In genomic region chr16:22313141-22313781, GRCh38 we compare ENCODE assay signal across 25 cellular contexts. TPM values are rescaled to one million over a fixed set of nuclear protein-coding genes. Genes with fewer than 3 reads are reported as not detected.
A peak's percentile ranks its signal among the peaks of the same experiment; 100 is the strongest.
DNase-seq lines count a peak whose midpoint lies in the region; ATAC-seq, FAIRE-seq and TF ChIP-seq lines count a peak whose summit lies in the region.
"Had no signal": no experiment of that assay in that cellular context is flagged by ENCODE, and none has a peak within 500 bp of the region (broad histone marks: within the 10 kb centered on the region; RNA-seq: fewer than 3 reads in every experiment).

No MANE protein-coding gene starts in this region.

- no peaks in the 10 kb centered on the region for H3K9me1 ChIP-seq in IMR-90 (ENCODE audit: insufficient read depth, low read length)

- no peak for DNase-seq in activated CD8-positive, alpha-beta T cell treated with anti-CD3 and anti-CD28 coated beads for 36 hours
- no peak for DNase-seq in activated CD8-positive, alpha-beta T cell treated with anti-CD3 and anti-CD28 coated beads, Interleukin-2, amount 10 ng/mL, durations not matched to agents 7 days and 5 days
- no peak for DNase-seq in IMR-90
- no peak for DNase-seq in GM12878 (ENCODE audit: low read depth, low spot score)
- peak; percentile 76 for DNase-seq in posterior vena cava (ENCODE audit: low spot score)
- DNase-seq in GM19240 (ENCODE audit: insufficient read length, low spot score), result no peak
- no peak for DNase-seq in substantia nigra (lab: John Stamatoyannopoulos, UW)
- no peak for DNase-seq in vagina (ENCODE audit: extremely low spot score in 2 of 2)
- DNase-seq: activated CD4-positive, alpha-beta T cell treated with anti-CD3 and anti-CD28 coated beads, Interleukin-2, amount 50 U/mL, for 1 hour; BE2C; brain microvascular endothelial cell; cortex of kidney; GF-D8; left lung; MG63; NCI-H2171 treated with DMSO at 0.1 percent for 48 hours; NCI-H748 treated with DMSO at 0.1 percent for 48 hours; SHP77; stimulated activated CD4-positive, alpha-beta T cell treated with anti-CD3 and anti-CD28 coated beads, Interleukin-4, amount 100 ng/mL, for 24 hours; T-cell had no signal

- POLR2A ChIA-PET in activated CD8-positive, alpha-beta T cell treated with anti-CD3 and anti-CD28 coated beads for 36 hours (lab: Charles Lee), result interaction anchor here (0.6 to 1.7 kb wide), 3 partner anchors 10 to 24 kb away, joined by 3 to 4 read pairs (median 4); no protein-coding TSS in a partner anchor
- POLR2A ChIA-PET in activated CD8-positive, alpha-beta T cell treated with anti-CD3 and anti-CD28 coated beads, Interleukin-2, amount 10 ng/mL, durations not matched to agents 7 days and 5 days (lab: Charles Lee), result no interaction called here
- POLR2A ChIA-PET in IMR-90 (lab: Charles Lee; ENCODE audit: unreplicated experiment), result no interaction called here
- POLR2A ChIA-PET in GM12878 (lab: Charles Lee), result no interaction called here

- no peak overlapping the region for H3K56ac ChIP-seq in IMR-90 (ENCODE audit: extremely low read depth, insufficient read depth, low read length)

- dilution Hi-C loops in IMR-90 (cut with HindIII; ENCODE audit: low sequenced_read_pairs, unreplicated experiment), result no loop called here

- H2AK9ac ChIP-seq in IMR-90 (replicated peaks; ENCODE audit: low read depth, low read length, poor library complexity), result peak overlapping the region; percentile 72

- no peak overlapping the region for H4K8ac ChIP-seq in IMR-90 (ENCODE audit: low read depth in 2 of 2, low read length in 2 of 2)

- no peak overlapping the region for H4K91ac ChIP-seq in IMR-90 (ENCODE audit: insufficient read depth, low read depth, low read length)

- H3K9me3 ChIP-seq in IMR-90 (ENCODE audit: control insufficient read depth, insufficient read depth, low read length) (no peaks in the 10 kb centered on the region), GM12878 (replicated peaks; ENCODE audit: control insufficient read depth, insufficient read depth, low read length) (no peaks in the 10 kb centered on the region), vagina (no peaks in the 10 kb centered on the region)
- H3K9me3 ChIP-seq: BE2C, left lung, MG63, uterus had no signal

- no peaks in the 10 kb centered on the region for H3K4me1 Mint-ChIP-seq in activated CD8-positive, alpha-beta T cell treated with anti-CD3 and anti-CD28 coated beads for 36 hours (ENCODE audit: low read depth)
- no peaks in the 10 kb centered on the region for H3K4me1 Mint-ChIP-seq in activated CD8-positive, alpha-beta T cell treated with anti-CD3 and anti-CD28 coated beads, Interleukin-2, amount 10 ng/mL, durations not matched to agents 7 days and 5 days (ENCODE audit: low read depth)
- H3K4me1 Mint-ChIP-seq: neural crest cell, T-cell had no signal

- TF ChIP-seq CTCF in activated CD8-positive, alpha-beta T cell treated with anti-CD3 and anti-CD28 coated beads for 36 hours (IDR thresholded peaks at IDR 0.05), result no peak
- TF ChIP-seq CTCF in IMR-90 (conservative IDR thresholded peaks at IDR 0.05; ENCODE audit: low read depth, low read length) (no peak), GM12878 (IDR thresholded peaks at IDR 0.05 in 2 of 3, conservative IDR thresholded peaks at IDR 0.05 in 1 of 3; ENCODE audit: control insufficient read depth in 2 of 3, extremely low read depth in 1 of 3, insufficient read depth in 1 of 3, low read depth in 3 of 3, low read length in 3 of 3) (no peak), vagina (IDR thresholded peaks at IDR 0.05) (no peak)

- no peak overlapping the region for H3K18ac ChIP-seq in IMR-90 (ENCODE audit: low read depth, low read length)

- no peak overlapping the region for H3K14ac ChIP-seq in IMR-90 (replicated peaks; ENCODE audit: low read depth, low read length)

- H3K27me3 Mint-ChIP-seq in activated CD8-positive, alpha-beta T cell treated with anti-CD3 and anti-CD28 coated beads for 36 hours, result no peaks in the 10 kb centered on the region
- H3K27me3 Mint-ChIP-seq in activated CD8-positive, alpha-beta T cell treated with anti-CD3 and anti-CD28 coated beads, Interleukin-2, amount 10 ng/mL, durations not matched to agents 7 days and 5 days (ENCODE audit: low read depth), result no peaks in the 10 kb centered on the region
- H3K27me3 Mint-ChIP-seq: T-cell had no signal

- H3K4me3 ChIP-seq in IMR-90 (ENCODE audit: insufficient read depth, low read depth, low read length) (no peak overlapping the region), GM12878 (no peak overlapping the region), vagina (no peak overlapping the region)
- H3K4me3 ChIP-seq: left lung, MG63, smooth muscle cell, uterus had no signal

- no peak overlapping the region for H2BK120ac ChIP-seq in IMR-90 (ENCODE audit: low read depth, low read length)

- H2BK5ac ChIP-seq in IMR-90 (ENCODE audit: low read depth, low read length, poor library complexity, severe bottlenecking), result no peak overlapping the region

- H3K4me1 ChIP-seq in IMR-90 (ENCODE audit: control insufficient read depth, insufficient read depth, low read length) (no peaks in the 10 kb centered on the region), GM12878 (ENCODE audit: control insufficient read depth, insufficient read depth, low read length) (no peaks in the 10 kb centered on the region), vagina (no peaks in the 10 kb centered on the region)
- H3K4me1 ChIP-seq: BE2C, left lung, uterus had no signal

- SMC1A ChIA-PET in GM12878 (lab: Charles Lee; ENCODE audit: uncharacterized antibody, unreplicated experiment), result no interaction called here

- WGBS in IMR-90 (ENCODE audit: extremely low coverage in 2 of 2, insufficient read length in 1 of 2), 2 experiments, result 84% methylated on average over 5 of the region's 18 CpGs; no CpG with 5 or more reads in 1 of the 2 experiments
- WGBS in GM12878 (ENCODE audit: insufficient coverage, insufficient replicate concordance, low lambda C conversion rate, missing lambda C conversion rate), result 95% methylated on average over 18 of the region's 18 CpGs

- H3K27me3 ChIP-seq in IMR-90 (ENCODE audit: control insufficient read depth, insufficient read depth, low read length), result no peaks in the 10 kb centered on the region
- no peaks in the 10 kb centered on the region for H3K27me3 ChIP-seq in GM12878 (replicated peaks in 1 of 2; ENCODE audit: control insufficient read depth in 2 of 2, insufficient read depth in 2 of 2, low read length in 1 of 2)
- H3K27me3 ChIP-seq in vagina, result no peaks in the 10 kb centered on the region
- H3K27me3 ChIP-seq: BE2C, brain microvascular endothelial cell, left lung, MG63, uterus had no signal

- no peak overlapping the region for H3K9ac ChIP-seq in IMR-90 (ENCODE audit: low read depth, low read length)
- H3K9ac ChIP-seq in GM12878 (ENCODE audit: control insufficient read depth, insufficient read depth, low read length), result no peak overlapping the region

- H2AK5ac ChIP-seq in IMR-90 (ENCODE audit: low read depth, low read length), result no peak overlapping the region

- no peak for TF ChIP-seq EP300 in GM12878 (IDR thresholded peaks at IDR 0.05; ENCODE audit: borderline replicate concordance in 1 of 2, control insufficient read depth in 1 of 2, low read depth in 2 of 2, low read length in 2 of 2)

- no peak for FAIRE-seq in GM12878 (lab: Jason Lieb, UNC)
- FAIRE-seq: A204.1, endometrium had no signal

- no peak overlapping the region for H2BK15ac ChIP-seq in IMR-90 (ENCODE audit: low read depth, low read length)

- H3K79me2 ChIP-seq in GM12878 (ENCODE audit: control insufficient read depth, insufficient read depth, low read length), result no peaks in the 10 kb centered on the region

- in situ Hi-C loops in IMR-90 (cut with MboI; ENCODE audit: low sequenced_read_pairs), result no loop called here
- in situ Hi-C loops in GM12878 (cut with MboI), result loop anchor here (25.0 kb wide), 1 partner anchor 249 kb away; no protein-coding TSS in a partner anchor

- no peak overlapping the region for H3K23ac ChIP-seq in IMR-90 (ENCODE audit: low read depth, low read length)

- H4K20me1 ChIP-seq in IMR-90 (ENCODE audit: insufficient read depth, low read length), result no peaks in the 10 kb centered on the region; the same call in 1 of the 2 replicates
- no peaks in the 10 kb centered on the region for H4K20me1 ChIP-seq in GM12878 (ENCODE audit: control insufficient read depth, insufficient read depth)

- RAD21 ChIA-PET in GM12878 (lab: Charles Lee; ENCODE audit: unreplicated experiment), result no interaction called here

- ATAC-seq in activated CD8-positive, alpha-beta T cell treated with anti-CD3 and anti-CD28 coated beads for 36 hours, result no peak
- no peak for ATAC-seq in activated CD8-positive, alpha-beta T cell treated with anti-CD3 and anti-CD28 coated beads, Interleukin-2, amount 10 ng/mL, durations not matched to agents 7 days and 5 days
- ATAC-seq in IMR-90 (ENCODE audit: low read depth) (no peak), GM12878 (no peak)
- ATAC-seq: left lung, T-cell had no signal

- TF ChIP-seq POLR2A in IMR-90 (IDR thresholded peaks at IDR 0.05; ENCODE audit: low read depth, low read length) (no peak), GM12878 (IDR thresholded peaks at IDR 0.05; ENCODE audit: low read depth, low read length) (peak; percentile 16; the same call in 1 of the 2 replicates), vagina (IDR thresholded peaks at IDR 0.05) (no peak)

- BruUV-seq in IMR-90 (replicated peaks; lab: Mats Ljungman, UMichigan), result no TSS peak
- BruUV-seq in GM12878 (replicated peaks; lab: Mats Ljungman, UMichigan), result no TSS peak

- peak overlapping the region; percentile 19 for H3K27ac Mint-ChIP-seq in activated CD8-positive, alpha-beta T cell treated with anti-CD3 and anti-CD28 coated beads for 36 hours
- H3K27ac Mint-ChIP-seq in activated CD8-positive, alpha-beta T cell treated with anti-CD3 and anti-CD28 coated beads, Interleukin-2, amount 10 ng/mL, durations not matched to agents 7 days and 5 days, result no peak overlapping the region
- H3K27ac Mint-ChIP-seq: T-cell had no signal

- intact Hi-C loops in activated CD8-positive, alpha-beta T cell treated with anti-CD3 and anti-CD28 coated beads for 36 hours (cut with micrococcal nuclease), result no loop called here
- intact Hi-C loops in IMR-90 (cut with micrococcal nuclease), result no loop called here
- intact Hi-C loops in GM12878 (cut with micrococcal nuclease; ENCODE audit: unreplicated experiment), result no loop called here
- intact Hi-C loops in posterior vena cava (cut with DNase I), result no loop called here
- intact Hi-C loops in vagina (cut with DNase I), result no loop called here

- H3K4me2 ChIP-seq in IMR-90 (ENCODE audit: low read depth, low read length) (no peak overlapping the region), GM12878 (ENCODE audit: control insufficient read depth, insufficient read depth) (no peak overlapping the region)
- H3K4me2 ChIP-seq: smooth muscle cell had no signal

- H3K79me1 ChIP-seq in IMR-90 (ENCODE audit: low read depth in 1 of 2, low read length in 2 of 2), result peaks cover 0 to 4% of the 10 kb centered on the region in 2 experiments; a peak in 1 of 4 replicates

- TF ChIP-seq RAD21 in IMR-90 (IDR thresholded peaks at IDR 0.05; ENCODE audit: low read length) (no peak), GM12878 (IDR thresholded peaks at IDR 0.05; ENCODE audit: insufficient read depth, low read depth, low read length) (no peak)

- no peak overlapping the region for H2AFZ ChIP-seq in IMR-90 (replicated peaks; ENCODE audit: low read length, poor library complexity)
- no peak overlapping the region for H2AFZ ChIP-seq in GM12878 (ENCODE audit: control insufficient read depth, low read depth, low read length)

- CTCF ChIA-PET in activated CD8-positive, alpha-beta T cell treated with anti-CD3 and anti-CD28 coated beads for 36 hours (lab: Charles Lee), result no interaction called here
- CTCF ChIA-PET in activated CD8-positive, alpha-beta T cell treated with anti-CD3 and anti-CD28 coated beads, Interleukin-2, amount 10 ng/mL, durations not matched to agents 7 days and 5 days (lab: Charles Lee), result no interaction called here
- CTCF ChIA-PET in IMR-90 (lab: Yijun Ruan, JAX) (no interaction called here), GM12878 (lab: Yijun Ruan, JAX) (no interaction called here)

- H2BK20ac ChIP-seq in IMR-90 (ENCODE audit: low read depth, low read length), result no peak overlapping the region

- H3K36me3 Mint-ChIP-seq in activated CD8-positive, alpha-beta T cell treated with anti-CD3 and anti-CD28 coated beads for 36 hours (ENCODE audit: low read depth), result peaks cover 35% of the 10 kb centered on the region
- H3K36me3 Mint-ChIP-seq in activated CD8-positive, alpha-beta T cell treated with anti-CD3 and anti-CD28 coated beads, Interleukin-2, amount 10 ng/mL, durations not matched to agents 7 days and 5 days (ENCODE audit: low read depth), result peaks cover 25% of the 10 kb centered on the region

- no peak overlapping the region for H4K5ac ChIP-seq in IMR-90 (ENCODE audit: low read depth, low read length)

- H3K27ac ChIP-seq in IMR-90 (ENCODE audit: insufficient read depth, low read length) (no peak overlapping the region), GM12878 (ENCODE audit: control insufficient read depth, insufficient read depth) (no peak overlapping the region), substantia nigra (ENCODE audit: low read depth, low read length, poor library complexity, severe bottlenecking) (no peak overlapping the region), vagina (no peak overlapping the region)
- H3K27ac ChIP-seq: brain microvascular endothelial cell, left lung, uterus had no signal

- peaks cover 55% of the 10 kb centered on the region for H3K36me3 ChIP-seq in IMR-90 (ENCODE audit: control insufficient read depth, insufficient read depth, low read length)
- H3K36me3 ChIP-seq in GM12878 (ENCODE audit: control insufficient read depth in 2 of 2, insufficient read depth in 2 of 2, low read length in 1 of 2), result peaks cover 28 to 39% of the 10 kb centered on the region in 2 experiments; a peak in 3 of 4 replicates
- H3K36me3 ChIP-seq in vagina, result peaks cover 0 to 64% of the 10 kb centered on the region in 2 donors
- H3K36me3 ChIP-seq: uterus had no signal

- no peak overlapping the region for H3K4me3 Mint-ChIP-seq in activated CD8-positive, alpha-beta T cell treated with anti-CD3 and anti-CD28 coated beads for 36 hours
- H3K4me3 Mint-ChIP-seq in activated CD8-positive, alpha-beta T cell treated with anti-CD3 and anti-CD28 coated beads, Interleukin-2, amount 10 ng/mL, durations not matched to agents 7 days and 5 days, result no peak overlapping the region
- H3K4me3 Mint-ChIP-seq: neural crest cell had no signal

- no peaks in the 10 kb centered on the region for H3K9me3 Mint-ChIP-seq in activated CD8-positive, alpha-beta T cell treated with anti-CD3 and anti-CD28 coated beads for 36 hours
- no peaks in the 10 kb centered on the region for H3K9me3 Mint-ChIP-seq in activated CD8-positive, alpha-beta T cell treated with anti-CD3 and anti-CD28 coated beads, Interleukin-2, amount 10 ng/mL, durations not matched to agents 7 days and 5 days (ENCODE audit: insufficient read depth)
- H3K9me3 Mint-ChIP-seq: neural crest cell, T-cell had no signal

- no peak overlapping the region for H3K4ac ChIP-seq in IMR-90 (ENCODE audit: low read depth, low read length)

RNA-seq across cellular contexts. Expression of gene POLR3E, which starts 16.1 kb away (rescaled TPM):
- 10 to 100 TPM; 66.9 to 67.9 TPM for total RNA-seq in activated CD8-positive, alpha-beta T cell treated with anti-CD3 and anti-CD28 coated beads for 36 hours
- 10 to 100 TPM; 43.8 to 49.9 TPM for total RNA-seq in activated CD8-positive, alpha-beta T cell treated with anti-CD3 and anti-CD28 coated beads, Interleukin-2, amount 10 ng/mL, durations not matched to agents 7 days and 5 days
- total RNA-seq in IMR-90 (2012; rRNA removed) (19.9 and 71.1 TPM in 2 replicates), GM12878 (2014; rRNA removed) (34.6 and 36.8 TPM in 2 replicates), GM12878 (2014; rRNA removed; fragmentation: Illumina TruSeq; extraction: Trizol) (39.1 and 41.0 TPM in 2 replicates), GM12878 (2021) (52.0 and 54.0 TPM in 2 replicates), posterior vena cava (10 to 100 TPM; 28.6 to 33.0 TPM), vagina (38.5 TPM)
- polyA plus RNA-seq in IMR-90 (2012; rRNA removed) (46.0 and 49.5 TPM in 2 replicates), GM12878 (2011; rRNA removed) (49.4 and 79.5 TPM in 2 replicates), GM12878 (2014; fragmentation: Illumina TruSeq; extraction: Trizol) (30.0 and 57.6 TPM in 2 replicates), GM12878 (2014; fragmentation: Nextera tagmentation; extraction: Ambion mirVana) (10 to 100 TPM; 11.1 to 15.5 TPM), GM12878 (2014; rRNA removed) (42.0 and 48.5 TPM in 2 replicates), GM12878 (2016; fragmentation: Nextera tagmentation; extraction: Ambion mirVana) (10 to 100 TPM; 35.2 to 40.2 TPM)
- 19.8 and 21.1 TPM in 2 replicates for polyA plus RNA-seq in IMR-90 (2012; cell fraction: cytosol; rRNA removed)
- 49.8 and 64.8 TPM in 2 replicates for polyA plus RNA-seq in IMR-90 (2012; cell fraction: nucleus; rRNA removed; ENCODE audit: low replicate concordance)
- 132 and 140 TPM in 2 replicates for total RNA-seq in GM12878 (2013; cell fraction: nucleolus; rRNA removed)
- polyA plus RNA-seq in GM12878 (2011; ENCODE audit: low read depth), result 11.1 TPM
- polyA plus RNA-seq in GM12878 (2011; cell fraction: cytosol; rRNA removed), result 66.7 and 74.8 TPM in 2 replicates
- polyA plus RNA-seq in GM12878 (2011; cell fraction: nucleus; rRNA removed), result 151 and 224 TPM in 2 replicates
- 21.4 and 23.0 TPM in 2 replicates for polyA plus RNA-seq in GM12878 (2012)
- 180 and 257 TPM in 2 replicates for polyA minus RNA-seq in GM12878 (2011; rRNA and poly(A)+ RNA removed)
- 22.6 and 39.0 TPM in 2 replicates for polyA minus RNA-seq in GM12878 (2011; cell fraction: cytosol; rRNA and poly(A)+ RNA removed)
- polyA minus RNA-seq in GM12878 (2011; cell fraction: nucleus; rRNA and poly(A)+ RNA removed), result 44.4 and 81.2 TPM in 2 replicates
